8 cellular contexts compared by ENCODE assay signal in the genomic region with DNA sequence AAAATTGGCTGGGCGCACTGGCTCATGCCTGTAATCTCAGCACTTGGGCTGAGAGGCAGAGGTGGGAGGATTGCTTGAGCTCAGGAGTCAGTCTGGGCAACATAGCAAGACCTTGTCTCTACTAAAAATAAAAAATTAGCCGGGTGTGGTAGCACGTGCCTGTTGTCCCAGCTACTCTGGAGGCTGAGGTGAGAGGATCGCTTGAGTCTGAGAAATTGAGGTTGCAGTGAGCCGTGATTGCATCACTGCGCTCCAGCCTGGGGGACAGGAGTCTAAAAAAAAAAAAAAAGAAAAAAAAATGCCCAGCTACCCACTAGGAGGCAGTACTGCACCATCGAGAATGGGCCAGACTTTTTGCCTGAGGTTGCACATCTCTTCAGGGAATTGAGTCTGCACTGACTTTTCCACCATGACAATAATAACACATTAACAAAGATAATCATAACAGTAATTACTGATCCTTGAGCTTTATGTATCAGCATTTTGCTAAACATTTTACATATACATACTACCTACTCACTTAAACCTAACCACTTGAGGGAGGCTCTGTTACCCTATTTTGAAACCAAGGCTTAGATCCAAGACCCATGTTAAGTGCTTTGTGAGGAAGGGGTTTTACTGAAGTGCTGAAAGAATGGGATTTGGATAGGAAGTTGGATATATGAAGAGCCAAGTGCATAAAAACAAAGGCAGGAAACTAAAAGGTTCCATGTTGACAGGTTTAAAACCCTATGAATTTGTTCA. TPM values are rescaled to one million over a fixed set of nuclear protein-coding genes. Genes with fewer than 3 reads are reported as not detected.
DNase-seq lines count a peak whose midpoint lies in the region; ATAC-seq and TF ChIP-seq lines count a peak whose summit lies in the region.

No MANE protein-coding gene starts in this region.

- no peak overlapping the region for H3K4me3 ChIP-seq in effector memory CD4-positive, alpha-beta T cell (ENCODE audit: insufficient read depth, low read depth, low read length, poor library complexity, severe bottlenecking)
- H3K4me3 ChIP-seq in mesendoderm (ENCODE audit: low read length) = no peak overlapping the region
- no peak overlapping the region for H3K4me3 ChIP-seq in thoracic aorta

- no peak overlapping the region for H2BK5ac ChIP-seq in mesendoderm (ENCODE audit: low read length)

- H3K9me3 ChIP-seq in effector memory CD4-positive, alpha-beta T cell (ENCODE audit: control insufficient read depth, low read length) = no peaks in the 10 kb centered on the region
- no peaks in the 10 kb centered on the region for H3K9me3 ChIP-seq in thoracic aorta

- H3K4me1 Mint-ChIP-seq in WTC11 = peaks cover 10% of the 10 kb centered on the region; the same call in 1 of the 2 replicates

- no peak overlapping the region for H3K4me2 ChIP-seq in mesendoderm (ENCODE audit: low read length)

- no peak overlapping the region for H3K56ac ChIP-seq in mesendoderm (ENCODE audit: low read length)

- no peak overlapping the region for H2BK15ac ChIP-seq in mesendoderm (replicated peaks; ENCODE audit: low read depth)

- CTCF ChIA-PET in WTC11 (lab: Charles Lee) = interaction anchor here (0.6 to 2.7 kb wide), 44 partner anchors 9 to 403 kb away, joined by 3 to 18 read pairs (median 4); partner anchors contain the start of genes CDKN1A and RAB44

- no peaks in the 10 kb centered on the region for H3K27me3 ChIP-seq in effector memory CD4-positive, alpha-beta T cell (replicated peaks; ENCODE audit: control insufficient read depth, insufficient read depth, low read length, poor library complexity, severe bottlenecking)
- H3K27me3 ChIP-seq in mesendoderm (ENCODE audit: insufficient read depth, low read length, poor library complexity) (no peaks in the 10 kb centered on the region), thoracic aorta (replicated peaks; ENCODE audit: insufficient read depth) (no peaks in the 10 kb centered on the region)

- POLR2A ChIA-PET in WTC11 (lab: Charles Lee) = interaction anchor here (0.7 to 1.2 kb wide), 4 partner anchors 31 to 1594 kb away, joined by 3 to 5 read pairs (median 4); no protein-coding TSS in a partner anchor

- no CpG with 5 or more reads among the region's 7 CpGs for WGBS in mesendoderm (ENCODE audit: extremely low coverage, insufficient coverage, low lambda C conversion rate)

- no peak overlapping the region for H3K4ac ChIP-seq in mesendoderm (ENCODE audit: low read depth, low read length)

- no peak overlapping the region for H3K9ac ChIP-seq in mesendoderm (ENCODE audit: low read length)

- no peaks in the 10 kb centered on the region for H3K4me1 ChIP-seq in effector memory CD4-positive, alpha-beta T cell (ENCODE audit: control insufficient read depth, insufficient read depth, low read length, poor library complexity, severe bottlenecking)
- H3K4me1 ChIP-seq in mesendoderm (ENCODE audit: control insufficient read depth, low read depth, low read length) (no peaks in the 10 kb centered on the region), thoracic aorta (ENCODE audit: control insufficient read depth in 1 of 2, low read depth in 2 of 2) (peaks cover 0 to 12% of the 10 kb centered on the region in 2 donors)

- H3K27me3 Mint-ChIP-seq in WTC11 (ENCODE audit: low read depth) = no peaks in the 10 kb centered on the region

- no peak overlapping the region for H3K4me3 Mint-ChIP-seq in WTC11

- H3K79me2 ChIP-seq in mesendoderm (ENCODE audit: control insufficient read depth, insufficient read depth, low read length) = no peaks in the 10 kb centered on the region

- no peak overlapping the region for H3K18ac ChIP-seq in mesendoderm (ENCODE audit: low read length)

- no peak overlapping the region for H4K5ac ChIP-seq in mesendoderm (ENCODE audit: low read length)

- H2AK5ac ChIP-seq in mesendoderm (ENCODE audit: low read length) = no peak overlapping the region

- H3K36me3 Mint-ChIP-seq in WTC11 = peaks cover 26% of the 10 kb centered on the region

- no peaks in the 10 kb centered on the region for H3K79me1 ChIP-seq in mesendoderm (ENCODE audit: low read length)

- H3K9me3 Mint-ChIP-seq in WTC11 = no peaks in the 10 kb centered on the region

- H2BK120ac ChIP-seq in mesendoderm (ENCODE audit: low read depth, low read length) = no peak overlapping the region

- no peak overlapping the region for H3K23ac ChIP-seq in mesendoderm (ENCODE audit: low read length)

- peaks cover 18% of the 10 kb centered on the region for H3K36me3 ChIP-seq in effector memory CD4-positive, alpha-beta T cell (ENCODE audit: control insufficient read depth, insufficient read depth, low read length)
- peaks cover 2% of the 10 kb centered on the region for H3K36me3 ChIP-seq in mesendoderm (ENCODE audit: control insufficient read depth, insufficient read depth, low read length)
- peaks cover 13% of the 10 kb centered on the region for H3K36me3 ChIP-seq in thoracic aorta

- peak; percentile 18 for DNase-seq in NK-92 treated with Interleukin-12 subunit alpha and Interleukin-12 subunit beta, amount 100 ng/mL, for 24 hours (lab: John Stamatoyannopoulos, UW)
- DNase-seq in NK-92 (lab: John Stamatoyannopoulos, UW; ENCODE audit: unreplicated experiment) (no peak), NCI-H1105 treated with DMSO at 0.1 percent for 48 hours (lab: John Stamatoyannopoulos, UW) (peak; percentile 46), WTC11 (ENCODE audit: low spot score) (peak; percentile 33), mesendoderm (peak; percentile 74), thoracic aorta (ENCODE audit: low spot score) (no peak)
- DNase-seq in effector memory CD4-positive, alpha-beta T cell = peak; percentile 28 to 39 (median 32)

- H3K27ac ChIP-seq in effector memory CD4-positive, alpha-beta T cell (ENCODE audit: insufficient read depth, low read length, poor library complexity, severe bottlenecking) = no peak overlapping the region
- H3K27ac ChIP-seq in mesendoderm (ENCODE audit: low read depth, low read length) (no peak overlapping the region), thoracic aorta (no peak overlapping the region)

- H4K8ac ChIP-seq in mesendoderm (ENCODE audit: low read depth, low read length) = no peak overlapping the region

- peak overlapping the region; percentile 74; the same call in 1 of the 2 replicates for H3K27ac Mint-ChIP-seq in WTC11

- ATAC-seq in WTC11 = peak; percentile 43
- peak; percentile 66 for ATAC-seq in thoracic aorta (ENCODE audit: insufficient number of reproducible peaks, low FRiP score, low read depth)
- ATAC-seq in HG03378 (IDR thresholded peaks at IDR 0.05; ENCODE audit: unreplicated experiment) = no peak

- peak; percentile 74 for TF ChIP-seq CTCF in WTC11 (IDR thresholded peaks at IDR 0.05)
- peak; percentile 67 for TF ChIP-seq CTCF in thoracic aorta (IDR thresholded peaks at IDR 0.05)

TF ChIP-seq in WTC11, 78 proteins besides CTCF, POLR2A, EP300 and RAD21 (continues in another document):
- TF ChIP-seq MYBL2 (CRISPR knock-in tag; IDR thresholded peaks at IDR 0.05) (no peak), CREM (CRISPR knock-in tag; IDR thresholded peaks at IDR 0.05) (no peak), ATF6 (CRISPR knock-in tag; IDR thresholded peaks at IDR 0.05) (no peak), ZNF138 (CRISPR knock-in tag; conservative IDR thresholded peaks at IDR 0.05) (no peak), ZNF263 (CRISPR knock-in tag; IDR thresholded peaks at IDR 0.05; ENCODE audit: low read depth) (no peak), SOX15 (CRISPR knock-in tag; IDR thresholded peaks at IDR 0.05) (no peak), ATF3 (CRISPR knock-in tag; conservative IDR thresholded peaks at IDR 0.05) (peak; percentile 83), ETV6 (CRISPR knock-in tag; IDR thresholded peaks at IDR 0.05) (no peak), CREB1 (CRISPR knock-in tag; IDR thresholded peaks at IDR 0.05) (no peak), GABPB1 (CRISPR knock-in tag; IDR thresholded peaks at IDR 0.05) (peak; percentile 78), IRF1 (CRISPR knock-in tag; IDR thresholded peaks at IDR 0.05) (no peak), HMGA2 (CRISPR knock-in tag; IDR thresholded peaks at IDR 0.05) (no peak)
- TF ChIP-seq, protein P1, sequence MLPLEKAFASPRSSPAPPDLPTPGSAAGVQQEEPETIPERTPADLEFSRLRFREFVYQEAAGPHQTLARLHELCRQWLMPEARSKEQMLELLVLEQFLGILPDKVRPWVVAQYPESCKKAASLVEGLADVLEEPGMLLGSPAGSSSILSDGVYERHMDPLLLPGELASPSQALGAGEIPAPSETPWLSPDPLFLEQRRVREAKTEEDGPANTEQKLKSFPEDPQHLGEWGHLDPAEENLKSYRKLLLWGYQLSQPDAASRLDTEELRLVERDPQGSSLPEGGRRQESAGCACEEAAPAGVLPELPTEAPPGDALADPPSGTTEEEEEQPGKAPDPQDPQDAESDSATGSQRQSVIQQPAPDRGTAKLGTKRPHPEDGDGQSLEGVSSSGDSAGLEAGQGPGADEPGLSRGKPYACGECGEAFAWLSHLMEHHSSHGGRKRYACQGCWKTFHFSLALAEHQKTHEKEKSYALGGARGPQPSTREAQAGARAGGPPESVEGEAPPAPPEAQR (CRISPR knock-in tag; IDR thresholded peaks at IDR 0.05) = no peak

RNA-seq across cellular contexts. Expression of gene SRSF3, which starts 21.0 kb away (rescaled TPM):
- total RNA-seq in WTC11 (2021) (554 to 645 TPM (median 644 TPM) in 3 replicates), thoracic aorta (100 to 1,000 TPM in 1 of 2 donors, 10 to 100 TPM in 1; 88.5 to 120 TPM)
- 366 TPM for polyA plus RNA-seq in mesendoderm (2013, experiment 1 of 2)
- 368 TPM for polyA plus RNA-seq in mesendoderm (2013, experiment 2 of 2)

Comparison
In these comparisons a context has a peak if more than half of its experiments do, and no peak if none do; other contexts are left out.
1. DNase-seq: peak in NK-92 treated with Interleukin-12 subunit alpha and Interleukin-12 subunit beta, amount 100 ng/mL, for 24 hours (single experiment), NCI-H1105 treated with DMSO at 0.1 percent for 48 hours (single experiment), WTC11 (single experiment), effector memory CD4-positive, alpha-beta T cell (3 of 3) and mesendoderm (single experiment); none in NK-92 (single experiment) and thoracic aorta (single experiment).